ENCODE assay signal across 30 cellular contexts in the genomic region with DNA sequence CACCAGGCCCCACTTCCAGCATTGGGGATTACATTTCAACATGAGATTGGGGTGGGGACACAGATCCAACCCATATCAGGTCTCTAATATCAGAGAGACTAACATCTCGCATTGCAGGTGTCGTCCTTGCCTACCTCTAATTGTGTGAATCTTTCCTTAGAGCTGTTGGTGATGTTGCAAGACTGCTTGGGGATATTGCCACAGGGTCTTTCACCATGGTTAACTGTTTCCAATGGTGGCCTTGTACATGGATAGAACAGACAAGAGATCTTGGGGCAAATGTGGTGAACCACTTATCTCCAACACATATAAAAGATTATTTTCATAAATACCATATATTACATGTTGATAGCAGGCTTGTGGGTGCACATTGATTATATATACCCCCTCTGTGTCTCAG.
"Had no signal": no experiment of that assay in that cellular context is flagged by ENCODE, and none has a peak within 500 bp of the region (broad histone marks: within the 10 kb centered on the region; RNA-seq: fewer than 3 reads in every experiment).

No MANE protein-coding gene starts in this region.

- H3K9me3 ChIP-seq: ascending aorta, breast epithelium, colonic mucosa, gastroesophageal sphincter had no signal

- H3K36me3 ChIP-seq: ascending aorta, breast epithelium, cardiac muscle cell, colonic mucosa, esophagus squamous epithelium, gastroesophageal sphincter, heart right ventricle had no signal

- H3K4me3 ChIP-seq: ascending aorta, breast epithelium, cardiac muscle cell, colonic mucosa, esophagus squamous epithelium, gastroesophageal sphincter, heart right ventricle had no signal

- DNase-seq: activated CD4-positive, alpha-beta memory T cell treated with anti-CD3 and anti-CD28 coated beads, Interleukin-2, amount 10 ng/mL, durations not matched to agents 7 days and 5 days; activated CD4-positive, alpha-beta T cell treated with anti-CD3 and anti-CD28 coated beads for 1 hour; activated CD4-positive, alpha-beta T cell treated with anti-CD3 and anti-CD28 coated beads for 4 hours; activated CD4-positive, alpha-beta T cell treated with anti-CD3 and anti-CD28 coated beads, Interleukin-2, amount 10 ng/mL, durations not matched to agents 7 days and 5 days; activated CD4-positive, alpha-beta T cell treated with anti-CD3 and anti-CD28 coated beads, Interleukin-2, amount 50 U/mL, for 4 hours; activated CD4-positive, CD25-positive, alpha-beta regulatory T cell; activated CD8-positive, alpha-beta memory T cell treated with anti-CD3 and anti-CD28 coated beads, Interleukin-2, amount 50 U/mL, for 48 hours; activated gamma-delta T cell; activated naive CD4-positive, alpha-beta T cell; activated naive CD4-positive, alpha-beta T cell treated with anti-CD3 and anti-CD28 coated beads, Interleukin-2, amount 10 ng/mL, durations not matched to agents 7 days and 5 days; activated naive CD8-positive, alpha-beta T cell treated with anti-CD3 and anti-CD28 coated beads, Interleukin-2, amount 10 ng/mL, durations not matched to agents 7 days and 5 days; activated T-cell treated with anti-CD3 and anti-CD28 coated beads for 4 hours; activated T-cell treated with anti-CD3 and anti-CD28 coated beads, Interleukin-2, amount 50 U/mL, for 24 hours; activated T-cell treated with anti-CD3 and anti-CD28 coated beads, Interleukin-2, amount 50 U/mL, for 72 hours; central memory CD4-positive, alpha-beta T cell; cerebellar nuclear complex; colonic mucosa; effector CD8-positive, alpha-beta T cell; esophagus squamous epithelium; foreskin melanocyte; heart right ventricle; T-helper 17 cell; T1000 had no signal

- FAIRE-seq: endometrium, endothelial cell of umbilical vein had no signal

- H3K27me3 ChIP-seq: ascending aorta, breast epithelium, cardiac muscle cell, colonic mucosa, esophagus squamous epithelium, gastroesophageal sphincter, heart right ventricle had no signal

- H3K27ac ChIP-seq: ascending aorta, breast epithelium, cardiac muscle cell, colonic mucosa, epithelial cell of prostate, esophagus squamous epithelium, gastroesophageal sphincter, heart right ventricle had no signal

- H3K4me1 ChIP-seq: ascending aorta, breast epithelium, colonic mucosa, esophagus squamous epithelium, gastroesophageal sphincter, heart right ventricle had no signal
